ENCODE assay signal across 8 cellular contexts in genomic region chr20:2742934-2743559, GRCh38. TPM values are rescaled to one million over a fixed set of nuclear protein-coding genes. Genes with fewer than 3 reads are reported as not detected.
DNase-seq lines count a peak whose midpoint lies in the region; ATAC-seq, FAIRE-seq and TF ChIP-seq lines count a peak whose summit lies in the region.

No MANE protein-coding gene starts in this region.

- CTCF ChIA-PET in A549 (lab: Yijun Ruan, JAX), result interaction anchor here (0.7 to 4.7 kb wide), 34 partner anchors 9 to 305 kb away, joined by 3 to 31 read pairs (median 4); no protein-coding TSS in a partner anchor
- CTCF ChIA-PET in HepG2 (lab: Yijun Ruan, JAX; ENCODE audit: low intra/inter-chr PET ratio, low total read pairs), result interaction anchor here (0.7 to 1.8 kb wide), 3 partner anchors 31 to 55 kb away, joined by 3 to 8 read pairs (median 4); no protein-coding TSS in a partner anchor

- BruUV-seq in HepG2 (replicated peaks; lab: Mats Ljungman, UMichigan), result no TSS peak

- ATAC-seq in A549 (peak; percentile 71 to 91), HepG2 (peak; percentile 89), GM21619 (IDR thresholded peaks at IDR 0.05; ENCODE audit: unreplicated experiment) (no peak)

- TF ChIP-seq RAD21 in A549 (conservative IDR thresholded peaks at IDR 0.05 in 1 of 2, IDR thresholded peaks at IDR 0.05 in 1 of 2) (peak; percentile 60 to 65), HepG2 (CRISPR knock-in tag; IDR thresholded peaks at IDR 0.05) (peak; percentile 63)

- H3K27me3 ChIP-seq in HepG2 (ENCODE audit: control insufficient read depth in 1 of 2, insufficient read depth in 2 of 2, low read length in 2 of 2), result peaks cover 12 to 75% of the 10 kb centered on the region in 2 experiments

- peak; percentile 89 for TF ChIP-seq CTCF in A549 (IDR thresholded peaks at IDR 0.05)
- peak; percentile 90 for TF ChIP-seq CTCF in GM13977 (IDR thresholded peaks at IDR 0.05; ENCODE audit: extremely low read depth, insufficient read depth, missing control alignments)
- peak; percentile 88 for TF ChIP-seq CTCF in VCaP (conservative IDR thresholded peaks at IDR 0.05)
- peak; percentile 97 for TF ChIP-seq CTCF in HepG2 (CRISPR knock-in tag; IDR thresholded peaks at IDR 0.05)

- 2% methylated on average over 9 of the region's 12 CpGs for WGBS in A549 (ENCODE audit: missing lambda C conversion rate)
- WGBS in HepG2 (ENCODE audit: low lambda C conversion rate), result 1% methylated on average over 12 of the region's 12 CpGs

- no peaks in the 10 kb centered on the region for H3K79me2 ChIP-seq in HepG2 (ENCODE audit: insufficient read depth, low read length)

- TF ChIP-seq EP300 in A549 (IDR thresholded peaks at IDR 0.05) (no peak), HepG2 (IDR thresholded peaks at IDR 0.05; ENCODE audit: low read depth in 2 of 2, low read length in 2 of 2) (no peak), HepG2 (CRISPR knock-in tag; IDR thresholded peaks at IDR 0.05; ENCODE audit: borderline replicate concordance) (no peak)

- H3K27ac ChIP-seq in A549 (no peak overlapping the region), VCaP (no peak overlapping the region), HepG2 (ENCODE audit: extremely low read length, insufficient read depth, low read length) (no peak overlapping the region)

- H3K4me2 ChIP-seq in A549 (peak overlapping the region; percentile 53; the same call in 2 of the 3 replicates), HepG2 (ENCODE audit: low read depth, low read length) (no peak overlapping the region)

- POLR2A ChIA-PET in A549 (lab: Yijun Ruan, JAX), result no interaction called here
- POLR2A ChIA-PET in HepG2 (lab: Yijun Ruan, JAX), result no interaction called here

- intact Hi-C loops in HepG2 (cut with micrococcal nuclease; ENCODE audit: unreplicated experiment), result loop anchor here (1.0 kb wide), 1 partner anchor 55 kb away; no protein-coding TSS in a partner anchor

- H3K4me3 ChIP-seq in A549 (no peak overlapping the region), HepG2 (replicated peaks in 1 of 3; ENCODE audit: insufficient read depth in 1 of 3, low read depth in 2 of 3, low read length in 3 of 3) (no peak overlapping the region)

- in situ Hi-C loops in GM13977 (cut with MboI; ENCODE audit: low pct_unique_long_range_greater_than_20kb, low sequenced_read_pairs, unreplicated experiment) (no loop called here), T47D (cut with HindIII; ENCODE audit: low pct_unique_long_range_greater_than_20kb, low sequenced_read_pairs) (no loop called here), HepG2 (cut with HindIII; ENCODE audit: extremely low pct_ligation_motif_present, low pct_unique_long_range_greater_than_20kb) (no loop called here)

- no peak for TF ChIP-seq POLR2A in A549 (IDR thresholded peaks at IDR 0.05; ENCODE audit: low read length)
- no peak for TF ChIP-seq POLR2A in HepG2 (IDR thresholded peaks at IDR 0.05; ENCODE audit: insufficient read depth in 1 of 2, low read depth in 2 of 2, low read length in 2 of 2)

- no peak overlapping the region for H2AFZ ChIP-seq in HepG2 (ENCODE audit: low read length)

- H3K9me3 ChIP-seq in A549 (no peaks in the 10 kb centered on the region), HepG2 (ENCODE audit: low read length) (no peaks in the 10 kb centered on the region)

- FAIRE-seq in A549 (lab: Jason Lieb, UNC) (peak; percentile 76), HepG2 (lab: Jason Lieb, UNC) (peak; percentile 91)

- H3K9ac ChIP-seq in HepG2 (ENCODE audit: insufficient read depth, low read depth, low read length), result no peak overlapping the region

- H3K4me1 ChIP-seq in A549 (peaks cover 15% of the 10 kb centered on the region; the same call in 2 of the 3 replicates), HepG2 (ENCODE audit: insufficient read depth, low read length) (peaks cover 8% of the 10 kb centered on the region; the same call in 1 of the 2 replicates)

- H3K36me3 ChIP-seq in HepG2 (replicated peaks in 1 of 2; ENCODE audit: control insufficient read depth in 1 of 2, insufficient read depth in 2 of 2, low read length in 2 of 2), result no peaks in the 10 kb centered on the region

- DNase-seq in A549 (ENCODE audit: low read depth in 1 of 2, low spot score in 1 of 2) (peak; percentile 71 to 87), GM13977 (ENCODE audit: low spot score) (peak; percentile 80), NCI-H2029 treated with DMSO at 0.1 percent for 48 hours (lab: John Stamatoyannopoulos, UW) (peak; percentile 80), T47D (ENCODE audit: low read depth in 1 of 2, low spot score in 1 of 2) (peak; percentile 75 to 83), HepG2 (ENCODE audit: low spot score) (peak; percentile 73)
- peak; percentile 45 for DNase-seq in stimulated activated CD8-positive, alpha-beta memory T cell treated with anti-CD3 and anti-CD28 coated beads, Interleukin-15, amount 100 ng/mL, for 1 hour (ENCODE audit: low read depth)

- no peaks in the 10 kb centered on the region for H4K20me1 ChIP-seq in HepG2 (ENCODE audit: insufficient read depth, low read length)

TF ChIP-seq in A549, 52 proteins besides CTCF, POLR2A, EP300 and RAD21 (continues in another document):
- TF ChIP-seq NR3C1 (IDR thresholded peaks at IDR 0.05), result no peak
- no peak for TF ChIP-seq RNF2 (IDR thresholded peaks at IDR 0.05; ENCODE audit: borderline replicate concordance, low read depth)
- TF ChIP-seq EHMT2 (IDR thresholded peaks at IDR 0.05; ENCODE audit: low read depth), result no peak

TF ChIP-seq in HepG2, 621 proteins besides CTCF, POLR2A, EP300 and RAD21 (continues in another document):
- peak; percentile 75 for TF ChIP-seq STAG1 (CRISPR knock-in tag; IDR thresholded peaks at IDR 0.05)
- no peak for TF ChIP-seq ZNF335 (CRISPR knock-in tag; IDR thresholded peaks at IDR 0.05)
- no peak for TF ChIP-seq SRF (IDR thresholded peaks at IDR 0.05; ENCODE audit: low read depth, low read length)

RNA-seq across cellular contexts. Expression of gene EBF4, which starts 50.5 kb away (rescaled TPM):
- polyA plus RNA-seq in A549 (2011; rRNA removed) (2.2 and 2.9 TPM in 2 replicates), A549 (2017; fragmentation: RNase III; extraction: RNeasy Plus Mini Kit Qiagen cat#74134 plus additional on column Dnase treatment) (1.5 to 3.2 TPM (median 2.8 TPM) in 3 replicates), HepG2 (2011; rRNA removed) (2.2 and 5.2 TPM in 2 replicates)
- polyA plus RNA-seq in A549 (2012; cell fraction: cytosol; rRNA removed), result 1.1 and 1.8 TPM in 2 replicates
- 7.8 and 8.6 TPM in 2 replicates for polyA plus RNA-seq in A549 (2012; cell fraction: nucleus; rRNA removed)
- polyA minus RNA-seq in A549 (2011; rRNA and poly(A)+ RNA removed), result 2.6 and 4.5 TPM in 2 replicates
- total RNA-seq in HepG2 (2016; rRNA removed; fragmentation: Illumina TruSeq; extraction: Trizol), result 0.84 TPM in 1 of 2 replicates, not detected in the other
- total RNA-seq in HepG2 (2016; cell fraction: cytosol; rRNA removed; fragmentation: Illumina TruSeq; extraction: Trizol; ENCODE audit: low read depth), result not detected in 2 replicates
- total RNA-seq in HepG2 (2016; cell fraction: insoluble cytoplasmic fraction; rRNA removed; fragmentation: Illumina TruSeq; extraction: Trizol), result 0.13 and 0.15 TPM in 2 replicates
- total RNA-seq in HepG2 (2016; cell fraction: membrane; rRNA removed; fragmentation: Illumina TruSeq; extraction: Trizol), result 0.34 TPM in 2 replicates
- total RNA-seq in HepG2 (2016; cell fraction: nucleus; rRNA removed; fragmentation: Illumina TruSeq; extraction: Trizol), result 0.34 and 0.56 TPM in 2 replicates
- 1.7 and 2.0 TPM in 2 replicates for polyA plus RNA-seq in HepG2 (2011; cell fraction: cytosol; rRNA removed)
- polyA plus RNA-seq in HepG2 (2011; cell fraction: nucleus; rRNA removed), result 19.5 and 21.3 TPM in 2 replicates
- 3.4 and 9.8 TPM in 2 replicates for polyA plus RNA-seq in HepG2 (2012)
- 0.10 and 0.52 TPM in 2 replicates for polyA plus RNA-seq in HepG2 (2016; cell fraction: cytosol; fragmentation: Illumina TruSeq; extraction: Trizol; ENCODE audit: low read depth)
- polyA plus RNA-seq in HepG2 (2016; cell fraction: insoluble cytoplasmic fraction; fragmentation: Illumina TruSeq; extraction: Trizol; ENCODE audit: low read depth), result 0.11 and 0.45 TPM in 2 replicates
- polyA plus RNA-seq in HepG2 (2016; cell fraction: membrane; fragmentation: Illumina TruSeq; extraction: Trizol; ENCODE audit: low read depth), result 0.17 and 0.41 TPM in 2 replicates
- polyA plus RNA-seq in HepG2 (2016; cell fraction: nucleus; fragmentation: Illumina TruSeq; extraction: Trizol; ENCODE audit: insufficient read depth, low read depth), result 1.1 and 2.1 TPM in 2 replicates
- 3.8 TPM in 1 of 2 replicates, not detected in the other for polyA minus RNA-seq in HepG2 (2011; rRNA and poly(A)+ RNA removed; ENCODE audit: low replicate concordance)
- 1.3 and 2.1 TPM in 2 replicates for polyA minus RNA-seq in HepG2 (2011; cell fraction: cytosol; rRNA and poly(A)+ RNA removed)
- 4.8 and 7.2 TPM in 2 replicates for polyA minus RNA-seq in HepG2 (2011; cell fraction: nucleus; rRNA and poly(A)+ RNA removed)

RNA-seq across cellular contexts. Expression of gene CPXM1, which starts 57.4 kb away (rescaled TPM):
- polyA plus RNA-seq in A549 (2011; rRNA removed) (not detected in 2 replicates), A549 (2017; fragmentation: RNase III; extraction: RNeasy Plus Mini Kit Qiagen cat#74134 plus additional on column Dnase treatment) (not detected in 3 replicates), HepG2 (2011; rRNA removed) (0.07 TPM in 1 of 2 replicates, not detected in the other)
- not detected in 2 replicates for polyA plus RNA-seq in A549 (2012; cell fraction: cytosol; rRNA removed)
- 0.05 TPM in 1 of 2 replicates, not detected in the other for polyA plus RNA-seq in A549 (2012; cell fraction: nucleus; rRNA removed)
- polyA minus RNA-seq in A549 (2011; rRNA and poly(A)+ RNA removed), result not detected in 2 replicates
- not detected in 2 replicates for total RNA-seq in HepG2 (2016; rRNA removed; fragmentation: Illumina TruSeq; extraction: Trizol)
- not detected in 2 replicates for total RNA-seq in HepG2 (2016; cell fraction: cytosol; rRNA removed; fragmentation: Illumina TruSeq; extraction: Trizol; ENCODE audit: low read depth)
- not detected in 2 replicates for total RNA-seq in HepG2 (2016; cell fraction: insoluble cytoplasmic fraction; rRNA removed; fragmentation: Illumina TruSeq; extraction: Trizol)
- not detected in 2 replicates for total RNA-seq in HepG2 (2016; cell fraction: membrane; rRNA removed; fragmentation: Illumina TruSeq; extraction: Trizol)
- not detected in 2 replicates for total RNA-seq in HepG2 (2016; cell fraction: nucleus; rRNA removed; fragmentation: Illumina TruSeq; extraction: Trizol)
- polyA plus RNA-seq in HepG2 (2011; cell fraction: cytosol; rRNA removed), result 0.04 TPM in 1 of 2 replicates, not detected in the other
- 0.14 and 0.34 TPM in 2 replicates for polyA plus RNA-seq in HepG2 (2011; cell fraction: nucleus; rRNA removed)
- polyA plus RNA-seq in HepG2 (2012), result not detected in 2 replicates
- not detected in 2 replicates for polyA plus RNA-seq in HepG2 (2016; cell fraction: cytosol; fragmentation: Illumina TruSeq; extraction: Trizol; ENCODE audit: low read depth)
- polyA plus RNA-seq in HepG2 (2016; cell fraction: insoluble cytoplasmic fraction; fragmentation: Illumina TruSeq; extraction: Trizol; ENCODE audit: low read depth), result not detected in 2 replicates
- not detected in 2 replicates for polyA plus RNA-seq in HepG2 (2016; cell fraction: membrane; fragmentation: Illumina TruSeq; extraction: Trizol; ENCODE audit: low read depth)
- not detected in 2 replicates for polyA plus RNA-seq in HepG2 (2016; cell fraction: nucleus; fragmentation: Illumina TruSeq; extraction: Trizol; ENCODE audit: insufficient read depth, low read depth)
- not detected in 2 replicates for polyA minus RNA-seq in HepG2 (2011; rRNA and poly(A)+ RNA removed; ENCODE audit: low replicate concordance)
- not detected in 2 replicates for polyA minus RNA-seq in HepG2 (2011; cell fraction: cytosol; rRNA and poly(A)+ RNA removed)
- not detected in 2 replicates for polyA minus RNA-seq in HepG2 (2011; cell fraction: nucleus; rRNA and poly(A)+ RNA removed)

Comparison
In these comparisons a context has a peak if more than half of its experiments do, and no peak if none do; other contexts are left out.
1. Of the 38 proteins assayed by ChIP-seq in both HepG2 and A549: peak only in HepG2: BHLHE40, ESRRA, FOSL2, HMGXB4, RNF2 and ZFP36; only in A549: MAX; in both: CTCF, RAD21 and SMC3; in neither: 28.